Comparison of ENCODE assay signal across 23 cellular contexts in genomic region chr12:65372574-65372973, GRCh38.
"Had no signal": no experiment of that assay in that cellular context is flagged by ENCODE, and none has a peak within 500 bp of the region (broad histone marks: within the 10 kb centered on the region; RNA-seq: fewer than 3 reads in every experiment).

No MANE protein-coding gene starts in this region.

- H3K36me3 Mint-ChIP-seq: activated CD4-positive, alpha-beta memory T cell treated with anti-CD3 and anti-CD28 coated beads for 36 hours; activated naive CD8-positive, alpha-beta T cell; WTC11 had no signal

- H3K27me3 ChIP-seq: brain microvascular endothelial cell, cardiac muscle cell, SJSA1 had no signal

- ATAC-seq: activated T-helper 17 cell treated with anti-CD3 and anti-CD28 coated beads, Interleukin-2, amount 50 U/mL, for 72 hours; PC-3; T-helper 17 cell; WTC11 had no signal

- H3K36me3 ChIP-seq: brain microvascular endothelial cell, SJSA1 had no signal

- H3K4me3 Mint-ChIP-seq: activated CD4-positive, alpha-beta memory T cell treated with anti-CD3 and anti-CD28 coated beads for 36 hours; activated CD4-positive, alpha-beta T cell treated with anti-CD3 and anti-CD28 coated beads, Interleukin-2, amount 10 ng/mL, durations not matched to agents 24 days and 14 days; activated naive CD4-positive, alpha-beta T cell treated with anti-CD3 and anti-CD28 coated beads for 36 hours; activated naive CD8-positive, alpha-beta T cell; activated T-helper 17 cell treated with anti-CD3 and anti-CD28 coated beads, Interleukin-2, amount 50 U/mL, for 72 hours; T-helper 17 cell; WTC11 had no signal

- H3K4me2 ChIP-seq: KMS-11 had no signal

- H3K9ac ChIP-seq: KMS-11 had no signal

- H3K4me1 Mint-ChIP-seq: activated CD4-positive, alpha-beta T cell treated with anti-CD3 and anti-CD28 coated beads, Interleukin-2, amount 10 ng/mL, durations not matched to agents 24 days and 14 days; activated T-helper 17 cell treated with anti-CD3 and anti-CD28 coated beads, Interleukin-2, amount 50 U/mL, for 72 hours; WTC11 had no signal

- H3K27ac Mint-ChIP-seq: activated CD4-positive, alpha-beta memory T cell treated with anti-CD3 and anti-CD28 coated beads for 36 hours; activated CD4-positive, alpha-beta T cell treated with anti-CD3 and anti-CD28 coated beads, Interleukin-2, amount 10 ng/mL, durations not matched to agents 24 days and 14 days; activated naive CD4-positive, alpha-beta T cell treated with anti-CD3 and anti-CD28 coated beads for 36 hours; activated naive CD8-positive, alpha-beta T cell; activated T-helper 17 cell treated with anti-CD3 and anti-CD28 coated beads, Interleukin-2, amount 50 U/mL, for 72 hours; T-helper 17 cell; WTC11 had no signal

- DNase-seq: activated CD4-positive, alpha-beta memory T cell treated with anti-CD3 and anti-CD28 coated beads for 36 hours; activated CD4-positive, alpha-beta T cell treated with anti-CD3 and anti-CD28 coated beads for 1 hour; activated CD4-positive, alpha-beta T cell treated with anti-CD3 and anti-CD28 coated beads, Interleukin-2, amount 10 ng/mL, durations not matched to agents 24 days and 14 days; activated CD8-positive, alpha-beta memory T cell treated with anti-CD3 and anti-CD28 coated beads for 24 hours; activated gamma-delta T cell; activated naive CD4-positive, alpha-beta T cell treated with anti-CD3 and anti-CD28 coated beads for 36 hours; activated T-cell treated with anti-CD3 and anti-CD28 coated beads, Interleukin-2, amount 50 U/mL, for 48 hours; brain microvascular endothelial cell; NCI-H1092; NCI-H1417 treated with DMSO at 0.1 percent for 48 hours; NCI-H1694; NCI-H2029; NCI-H446; PC-3; SHP77; T-helper 17 cell; T-helper 9 cell had no signal

- H3K4me3 ChIP-seq: cardiac muscle cell, SJSA1 had no signal

- H3K9me3 ChIP-seq: SJSA1 had no signal

- H3K4me1 ChIP-seq: SJSA1 had no signal

- H3K9me3 Mint-ChIP-seq: activated CD4-positive, alpha-beta memory T cell treated with anti-CD3 and anti-CD28 coated beads for 36 hours; activated CD4-positive, alpha-beta T cell treated with anti-CD3 and anti-CD28 coated beads, Interleukin-2, amount 10 ng/mL, durations not matched to agents 24 days and 14 days; activated naive CD4-positive, alpha-beta T cell treated with anti-CD3 and anti-CD28 coated beads for 36 hours; activated T-helper 17 cell treated with anti-CD3 and anti-CD28 coated beads, Interleukin-2, amount 50 U/mL, for 72 hours; WTC11 had no signal

- H3K27me3 Mint-ChIP-seq: activated CD4-positive, alpha-beta memory T cell treated with anti-CD3 and anti-CD28 coated beads for 36 hours; activated CD4-positive, alpha-beta T cell treated with anti-CD3 and anti-CD28 coated beads, Interleukin-2, amount 10 ng/mL, durations not matched to agents 24 days and 14 days; activated naive CD8-positive, alpha-beta T cell; activated T-helper 17 cell treated with anti-CD3 and anti-CD28 coated beads, Interleukin-2, amount 50 U/mL, for 72 hours had no signal

- H3K27ac ChIP-seq: brain microvascular endothelial cell, cardiac muscle cell, KMS-11, SJSA1 had no signal
